Comparison of ENCODE assay signal across 1 cellular context in genomic region chr1:237931631-237932030, GRCh38.
TF ChIP-seq lines count a peak whose summit lies in the region.

No MANE protein-coding gene starts in this region.

TF ChIP-seq in H1, 55 proteins besides CTCF, POLR2A, EP300 and RAD21:
- TF ChIP-seq GABPA (IDR thresholded peaks at IDR 0.05; ENCODE audit: borderline replicate concordance, insufficient read depth, low read length) (no peak), HDAC6 (IDR thresholded peaks at IDR 0.05; ENCODE audit: low read depth, low read length) (no peak), TAF1 (IDR thresholded peaks at IDR 0.05; ENCODE audit: low read depth, low read length) (no peak), KDM4A (IDR thresholded peaks at IDR 0.05; ENCODE audit: low read depth, low read length, severe bottlenecking) (no peak), SP2 (IDR thresholded peaks at IDR 0.05; ENCODE audit: low read length) (no peak), KDM1A (IDR thresholded peaks at IDR 0.05; ENCODE audit: borderline replicate concordance, low read length) (no peak), RBBP5 (IDR thresholded peaks at IDR 0.05; ENCODE audit: borderline replicate concordance, low read depth, low read length) (no peak), CEBPB (IDR thresholded peaks at IDR 0.05; ENCODE audit: low read depth, low read length) (no peak), GTF2F1 (IDR thresholded peaks at IDR 0.05; ENCODE audit: borderline replicate concordance, low read depth, low read length) (no peak), JUND (IDR thresholded peaks at IDR 0.05; ENCODE audit: low read length) (no peak), HDAC2 (IDR thresholded peaks at IDR 0.05; ENCODE audit: borderline replicate concordance in 1 of 2, low read depth in 2 of 2, low read length in 2 of 2) (no peak), RNF2 (IDR thresholded peaks at IDR 0.05; ENCODE audit: borderline replicate concordance, low read depth, low read length, missing control alignments, poor library complexity, severe bottlenecking) (no peak), EGR1 (IDR thresholded peaks at IDR 0.05; ENCODE audit: borderline replicate concordance, low read depth, low read length) (no peak)
- TF ChIP-seq, protein P1, sequence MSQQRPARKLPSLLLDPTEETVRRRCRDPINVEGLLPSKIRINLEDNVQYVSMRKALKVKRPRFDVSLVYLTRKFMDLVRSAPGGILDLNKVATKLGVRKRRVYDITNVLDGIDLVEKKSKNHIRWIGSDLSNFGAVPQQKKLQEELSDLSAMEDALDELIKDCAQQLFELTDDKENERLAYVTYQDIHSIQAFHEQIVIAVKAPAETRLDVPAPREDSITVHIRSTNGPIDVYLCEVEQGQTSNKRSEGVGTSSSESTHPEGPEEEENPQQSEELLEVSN (IDR thresholded peaks at IDR 0.05) = no peak
- TF ChIP-seq, protein P2, sequence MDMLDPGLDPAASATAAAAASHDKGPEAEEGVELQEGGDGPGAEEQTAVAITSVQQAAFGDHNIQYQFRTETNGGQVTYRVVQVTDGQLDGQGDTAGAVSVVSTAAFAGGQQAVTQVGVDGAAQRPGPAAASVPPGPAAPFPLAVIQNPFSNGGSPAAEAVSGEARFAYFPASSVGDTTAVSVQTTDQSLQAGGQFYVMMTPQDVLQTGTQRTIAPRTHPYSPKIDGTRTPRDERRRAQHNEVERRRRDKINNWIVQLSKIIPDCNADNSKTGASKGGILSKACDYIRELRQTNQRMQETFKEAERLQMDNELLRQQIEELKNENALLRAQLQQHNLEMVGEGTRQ (IDR thresholded peaks at IDR 0.05; ENCODE audit: low read length) = no peak
